Comparison of ENCODE assay signal across 31 cellular contexts in genomic region chr16:23755484-23755809, GRCh38. TPM values are rescaled to one million over a fixed set of nuclear protein-coding genes. Genes with fewer than 3 reads are reported as not detected.
A peak's percentile ranks its signal among the peaks of the same experiment; 100 is the strongest.
DNase-seq lines count a peak whose midpoint lies in the region; ATAC-seq and TF ChIP-seq lines count a peak whose summit lies in the region.
"Had no signal": no experiment of that assay in that cellular context is flagged by ENCODE, and none has a peak within 500 bp of the region (broad histone marks: within the 10 kb centered on the region; RNA-seq: fewer than 3 reads in every experiment).

No MANE protein-coding gene starts in this region.

- 19% methylated on average over 6 of the region's 15 CpGs; no CpG with 5 or more reads in 1 of the 2 donors for WGBS in gastroesophageal sphincter (ENCODE audit: low coverage in 1 of 2), 2 donors

- H3K27me3 Mint-ChIP-seq in memory B cell, result peaks cover 25% of the 10 kb centered on the region
- H3K27me3 Mint-ChIP-seq in stimulated activated naive B cell treated with anti-CD40 and anti-IgM and Interleukin-4, amounts not matched to agents 10 μg/mL and 1 μg/mL and 100 μg/mL, for 72 hours, result peaks cover 46 to 73% of the 10 kb centered on the region in 2 donors
- peaks cover 83% of the 10 kb centered on the region for H3K27me3 Mint-ChIP-seq in activated naive CD4-positive, alpha-beta T cell treated with anti-CD3 and anti-CD28 coated beads, Interleukin-2, amount 10 ng/mL, durations not matched to agents 7 days and 5 days

- H3K27ac ChIP-seq in HUES48 (ENCODE audit: low read depth, low read length) (no peak overlapping the region), colonic mucosa (peak overlapping the region; percentile 75), gastroesophageal sphincter (no peak overlapping the region)
- H3K27ac ChIP-seq: upper lobe of left lung had no signal

- no peak for TF ChIP-seq EP300 in gastroesophageal sphincter (IDR thresholded peaks at IDR 0.05)

- H3K36me3 ChIP-seq in HUES48 (ENCODE audit: control insufficient read depth, insufficient read depth, low read length) (no peaks in the 10 kb centered on the region), colonic mucosa (no peaks in the 10 kb centered on the region), gastroesophageal sphincter (no peaks in the 10 kb centered on the region), BE2C (no peaks in the 10 kb centered on the region)
- H3K36me3 ChIP-seq: upper lobe of left lung had no signal

- no peaks in the 10 kb centered on the region for H3K9me3 Mint-ChIP-seq in memory B cell
- H3K9me3 Mint-ChIP-seq in stimulated activated naive B cell treated with anti-CD40 and anti-IgM and Interleukin-4, amounts not matched to agents 10 μg/mL and 1 μg/mL and 100 μg/mL, for 72 hours, result peaks cover 0 to 2% of the 10 kb centered on the region in 2 donors
- H3K9me3 Mint-ChIP-seq in activated naive CD4-positive, alpha-beta T cell treated with anti-CD3 and anti-CD28 coated beads, Interleukin-2, amount 10 ng/mL, durations not matched to agents 7 days and 5 days, result no peaks in the 10 kb centered on the region
- H3K9me3 Mint-ChIP-seq: activated CD4-positive, alpha-beta memory T cell treated with anti-CD3 and anti-CD28 coated beads for 36 hours; activated naive CD8-positive, alpha-beta T cell treated with anti-CD3 and anti-CD28 coated beads, Interleukin-2, amount 10 ng/mL, durations not matched to agents 7 days and 5 days; T-helper 1 cell treated with Interleukin-12 subunit alpha and Interleukin-12 subunit beta and Interleukin-4 antibody, amounts not matched to agents 30 μg/mL and 1 μg/mL, for 36 hours had no signal

- CTCF ChIA-PET in activated naive CD4-positive, alpha-beta T cell treated with anti-CD3 and anti-CD28 coated beads, Interleukin-2, amount 10 ng/mL, durations not matched to agents 7 days and 5 days (lab: Charles Lee), result no interaction called here

- no peak overlapping the region for H3K9ac ChIP-seq in HUES48 (ENCODE audit: low read depth, low read length)
- H3K9ac ChIP-seq in colonic mucosa (ENCODE audit: low read depth in 2 of 2, low read length in 2 of 2), result peak overlapping the region; percentile 66 to 85
- H3K9ac ChIP-seq: SK-N-SH had no signal

- ATAC-seq in memory B cell (ENCODE audit: low read depth), result no peak
- no peak for ATAC-seq in stimulated activated naive B cell treated with anti-CD40 and anti-IgM and Interleukin-4, amounts not matched to agents 10 μg/mL and 1 μg/mL and 100 μg/mL, for 72 hours (replicated peaks)
- no peak for ATAC-seq in gastroesophageal sphincter
- ATAC-seq in GM21619 (IDR thresholded peaks at IDR 0.05; ENCODE audit: unreplicated experiment), result no peak
- ATAC-seq: naive thymus-derived CD4-positive, alpha-beta T cell had no signal

- H3K4me1 ChIP-seq in HUES48 (ENCODE audit: control insufficient read depth, insufficient read depth, low read length) (peaks cover 4% of the 10 kb centered on the region; the same call in 1 of the 2 replicates), colonic mucosa (no peaks in the 10 kb centered on the region), gastroesophageal sphincter (peaks cover 0 to 12% (median 8%) of the 10 kb centered on the region in 3 donors), BE2C (no peaks in the 10 kb centered on the region)
- H3K4me1 ChIP-seq: Caco-2 had no signal

- intact Hi-C loops in colonic mucosa (cut with DNase I), result no loop called here

- H3K4me3 Mint-ChIP-seq in memory B cell, result peak overlapping the region; percentile 41
- H3K4me3 Mint-ChIP-seq in stimulated activated naive B cell treated with anti-CD40 and anti-IgM and Interleukin-4, amounts not matched to agents 10 μg/mL and 1 μg/mL and 100 μg/mL, for 72 hours, result peak overlapping the region; percentile 60 to 61
- no peak overlapping the region for H3K4me3 Mint-ChIP-seq in activated naive CD4-positive, alpha-beta T cell treated with anti-CD3 and anti-CD28 coated beads, Interleukin-2, amount 10 ng/mL, durations not matched to agents 7 days and 5 days
- H3K4me3 Mint-ChIP-seq: activated CD4-positive, alpha-beta memory T cell treated with anti-CD3 and anti-CD28 coated beads for 36 hours; activated naive CD8-positive, alpha-beta T cell treated with anti-CD3 and anti-CD28 coated beads, Interleukin-2, amount 10 ng/mL, durations not matched to agents 7 days and 5 days; T-helper 1 cell treated with Interleukin-12 subunit alpha and Interleukin-12 subunit beta and Interleukin-4 antibody, amounts not matched to agents 30 μg/mL and 1 μg/mL, for 36 hours had no signal

- TF ChIP-seq POLR2A in gastroesophageal sphincter (IDR thresholded peaks at IDR 0.05), result no peak

- DNase-seq in colonic mucosa, result no peak
- DNase-seq in memory B cell (ENCODE audit: low spot score in 2 of 2), result no peak
- no peak for DNase-seq in stimulated activated naive B cell treated with anti-CD40 and anti-IgM and Interleukin-4, amounts not matched to agents 10 μg/mL and 1 μg/mL and 100 μg/mL, for 72 hours
- no peak for DNase-seq in activated naive CD4-positive, alpha-beta T cell treated with anti-CD3 and anti-CD28 coated beads, Interleukin-2, amount 10 ng/mL, durations not matched to agents 7 days and 5 days
- no peak for DNase-seq in BE2C
- DNase-seq: activated CD4-positive, alpha-beta memory T cell treated with anti-CD3 and anti-CD28 coated beads for 36 hours; activated CD4-positive, CD25-positive, alpha-beta regulatory T cell treated with anti-CD3 and anti-CD28 coated beads, Interleukin-2, amount 50 U/mL, for 72 hours; activated CD8-positive, alpha-beta memory T cell treated with anti-CD3 and anti-CD28 coated beads, Interleukin-2, amount 50 U/mL, for 4 hours; activated naive CD8-positive, alpha-beta T cell treated with anti-CD3 and anti-CD28 coated beads, Interleukin-2, amount 10 ng/mL, durations not matched to agents 7 days and 5 days; C1 segment of cervical spinal cord; Caco-2; DMS79; GF-D8; Kasumi-1; mammary epithelial cell; naive thymus-derived CD4-positive, alpha-beta T cell; NCI-H1436 treated with DMSO at 0.1 percent for 48 hours; NCI-H82; stimulated activated CD4-positive, alpha-beta T cell treated with anti-CD3 and anti-CD28 coated beads, Interleukin-1b, Interleukin-23, amount 100 ng/mL, for 48 hours had no signal

- H3K27ac Mint-ChIP-seq in memory B cell, result no peak overlapping the region
- H3K27ac Mint-ChIP-seq in stimulated activated naive B cell treated with anti-CD40 and anti-IgM and Interleukin-4, amounts not matched to agents 10 μg/mL and 1 μg/mL and 100 μg/mL, for 72 hours, result no peak overlapping the region
- no peak overlapping the region for H3K27ac Mint-ChIP-seq in activated naive CD4-positive, alpha-beta T cell treated with anti-CD3 and anti-CD28 coated beads, Interleukin-2, amount 10 ng/mL, durations not matched to agents 7 days and 5 days
- H3K27ac Mint-ChIP-seq: activated CD4-positive, alpha-beta memory T cell treated with anti-CD3 and anti-CD28 coated beads for 36 hours; activated naive CD8-positive, alpha-beta T cell treated with anti-CD3 and anti-CD28 coated beads, Interleukin-2, amount 10 ng/mL, durations not matched to agents 7 days and 5 days; naive thymus-derived CD4-positive, alpha-beta T cell; T-helper 1 cell treated with Interleukin-12 subunit alpha and Interleukin-12 subunit beta and Interleukin-4 antibody, amounts not matched to agents 30 μg/mL and 1 μg/mL, for 36 hours had no signal

- H3K4me1 Mint-ChIP-seq in memory B cell, result peaks cover 3% of the 10 kb centered on the region
- H3K4me1 Mint-ChIP-seq in stimulated activated naive B cell treated with anti-CD40 and anti-IgM and Interleukin-4, amounts not matched to agents 10 μg/mL and 1 μg/mL and 100 μg/mL, for 72 hours, result peaks cover 8 to 14% of the 10 kb centered on the region in 2 donors
- no peaks in the 10 kb centered on the region for H3K4me1 Mint-ChIP-seq in activated naive CD4-positive, alpha-beta T cell treated with anti-CD3 and anti-CD28 coated beads, Interleukin-2, amount 10 ng/mL, durations not matched to agents 7 days and 5 days
- H3K4me1 Mint-ChIP-seq: activated naive CD8-positive, alpha-beta T cell treated with anti-CD3 and anti-CD28 coated beads, Interleukin-2, amount 10 ng/mL, durations not matched to agents 7 days and 5 days had no signal

- H3K9me3 ChIP-seq in HUES48 (ENCODE audit: control insufficient read depth, insufficient read depth, low read length) (no peaks in the 10 kb centered on the region), colonic mucosa (no peaks in the 10 kb centered on the region), gastroesophageal sphincter (no peaks in the 10 kb centered on the region), BE2C (no peaks in the 10 kb centered on the region)
- H3K9me3 ChIP-seq: Caco-2, SK-N-SH, upper lobe of left lung had no signal

- H3K4me3 ChIP-seq in HUES48 (ENCODE audit: low read depth, low read length), result peak overlapping the region; percentile 65; the same call in 1 of the 2 replicates
- peak overlapping the region; percentile 57 for H3K4me3 ChIP-seq in colonic mucosa
- no peak overlapping the region for H3K4me3 ChIP-seq in gastroesophageal sphincter
- no peak overlapping the region for H3K4me3 ChIP-seq in BE2C (ENCODE audit: low read depth, low read length)

- no peaks in the 10 kb centered on the region for H3K36me3 Mint-ChIP-seq in memory B cell
- H3K36me3 Mint-ChIP-seq in stimulated activated naive B cell treated with anti-CD40 and anti-IgM and Interleukin-4, amounts not matched to agents 10 μg/mL and 1 μg/mL and 100 μg/mL, for 72 hours, result no peaks in the 10 kb centered on the region
- H3K36me3 Mint-ChIP-seq in activated naive CD4-positive, alpha-beta T cell treated with anti-CD3 and anti-CD28 coated beads, Interleukin-2, amount 10 ng/mL, durations not matched to agents 7 days and 5 days, result no peaks in the 10 kb centered on the region
- H3K36me3 Mint-ChIP-seq: activated CD4-positive, alpha-beta memory T cell treated with anti-CD3 and anti-CD28 coated beads for 36 hours; activated naive CD8-positive, alpha-beta T cell treated with anti-CD3 and anti-CD28 coated beads, Interleukin-2, amount 10 ng/mL, durations not matched to agents 7 days and 5 days had no signal

- peaks cover 32% of the 10 kb centered on the region for H3K27me3 ChIP-seq in HUES48 (ENCODE audit: control insufficient read depth, insufficient read depth, low read length)
- peaks cover 8% of the 10 kb centered on the region for H3K27me3 ChIP-seq in colonic mucosa
- peaks cover 74% of the 10 kb centered on the region for H3K27me3 ChIP-seq in gastroesophageal sphincter
- H3K27me3 ChIP-seq in BE2C, result peaks cover 7% of the 10 kb centered on the region; the same call in 1 of the 2 replicates

- TF ChIP-seq CTCF in colonic mucosa (IDR thresholded peaks at IDR 0.05), result no peak
- TF ChIP-seq CTCF in gastroesophageal sphincter (IDR thresholded peaks at IDR 0.05), result no peak
- no peak for TF ChIP-seq CTCF in BE2C (IDR thresholded peaks at IDR 0.05; ENCODE audit: low read depth, low read length)

RNA-seq across cellular contexts. Expression of gene CHP2, which starts 0.6 kb away (rescaled TPM):
- total RNA-seq in colonic mucosa (100 to 1,000 TPM in 1 of 2 donors, 10 to 100 TPM in 1; 36.0 to 261 TPM), gastroesophageal sphincter (not detected)
- polyA plus RNA-seq in BE2C (2012; ENCODE audit: insufficient read depth, insufficient read length, low read depth), result not detected
- total RNA-seq: activated CD4-positive, alpha-beta memory T cell treated with anti-CD3 and anti-CD28 coated beads for 36 hours; activated naive CD8-positive, alpha-beta T cell treated with anti-CD3 and anti-CD28 coated beads, Interleukin-2, amount 10 ng/mL, durations not matched to agents 7 days and 5 days; astrocyte; Caco-2; dermis microvascular lymphatic vessel endothelial cell; endothelial cell of umbilical vein; HT1080; mammary epithelial cell; naive thymus-derived CD4-positive, alpha-beta T cell; pulmonary artery endothelial cell; smooth muscle cell had no signal
- polyA plus RNA-seq: endothelial cell of umbilical vein; mammary epithelial cell; naive thymus-derived CD4-positive, alpha-beta T cell; SK-N-SH; smooth muscle cell had no signal

RNA-seq across cellular contexts. Expression of gene ERN2, which starts 42.4 kb away (rescaled TPM):
- total RNA-seq in colonic mucosa, result 100 to 1,000 TPM; 121 to 191 TPM
- 1 to 10 TPM in 1 of 4 donors, not detected in 3; 2.3 TPM for total RNA-seq in gastroesophageal sphincter
- not detected for polyA plus RNA-seq in BE2C (2012; ENCODE audit: insufficient read depth, insufficient read length, low read depth)
- total RNA-seq: activated CD4-positive, alpha-beta memory T cell treated with anti-CD3 and anti-CD28 coated beads for 36 hours; activated naive CD8-positive, alpha-beta T cell treated with anti-CD3 and anti-CD28 coated beads, Interleukin-2, amount 10 ng/mL, durations not matched to agents 7 days and 5 days; astrocyte; Caco-2; dermis microvascular lymphatic vessel endothelial cell; endothelial cell of umbilical vein; HT1080; mammary epithelial cell; naive thymus-derived CD4-positive, alpha-beta T cell; pulmonary artery endothelial cell; smooth muscle cell had no signal
- polyA plus RNA-seq: naive thymus-derived CD4-positive, alpha-beta T cell; smooth muscle cell had no signal

Comparison
In these comparisons a context has a peak if more than half of its experiments do, and no peak if none do; other contexts are left out.
1. H3K4me3 ChIP-seq: peak in HUES48 (single experiment) and colonic mucosa (single experiment); none in gastroesophageal sphincter (0 of 2) and BE2C (single experiment).
2. RNA of gene CHP2, which starts 0.6 kb away (total RNA-seq): 36.0 to 261 TPM in colonic mucosa; not detected in gastroesophageal sphincter; every median in the first group is over 10 times any median in the second.
3. RNA of gene ERN2, which starts 42.4 kb away (total RNA-seq): 121 to 191 TPM in colonic mucosa; 2.3 TPM in gastroesophageal sphincter; every median in the first group is over 10 times any median in the second.